ENCODE assay signal across 26 cellular contexts in the genomic region with DNA sequence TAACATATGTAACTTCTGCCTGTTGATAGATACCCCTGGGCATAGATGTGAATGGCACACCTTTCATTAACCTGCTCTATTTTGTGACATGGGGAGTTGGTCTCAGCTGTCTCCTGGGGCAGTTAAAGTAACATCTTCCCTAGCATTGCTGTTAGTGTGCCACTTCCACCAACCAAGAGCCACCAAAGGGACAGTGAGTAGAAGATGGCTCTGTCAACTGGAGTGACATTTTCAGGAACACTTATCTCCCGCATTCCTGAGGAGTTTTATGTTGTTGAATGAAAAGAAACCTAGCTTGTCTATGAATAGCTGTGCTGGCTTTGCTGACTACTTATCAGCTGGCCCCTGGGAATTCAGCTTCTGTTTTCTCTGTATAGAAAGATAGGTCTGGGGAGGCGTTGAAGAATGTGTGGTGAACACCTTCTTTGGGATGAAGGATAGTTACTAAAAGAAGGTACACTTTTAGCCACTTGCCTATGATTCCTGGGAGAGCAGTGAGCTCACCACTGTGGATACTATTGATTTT. TPM values are rescaled to one million over a fixed set of nuclear protein-coding genes. Genes with fewer than 3 reads are reported as not detected.
DNase-seq lines count a peak whose midpoint lies in the region; ATAC-seq, FAIRE-seq and TF ChIP-seq lines count a peak whose summit lies in the region.
"Had no signal": no experiment of that assay in that cellular context is flagged by ENCODE, and none has a peak within 500 bp of the region (broad histone marks: within the 10 kb centered on the region; RNA-seq: fewer than 3 reads in every experiment).

No MANE protein-coding gene starts in this region.

- BruUV-seq in GM12878 (replicated peaks; lab: Mats Ljungman, UMichigan) (no TSS peak), Calu3 (replicated peaks; lab: Mats Ljungman, UMichigan) (no TSS peak)

- 95% methylated on average over 2 of the region's 2 CpGs for WGBS in GM12878 (ENCODE audit: insufficient coverage, insufficient replicate concordance, low lambda C conversion rate, missing lambda C conversion rate)

- no peaks in the 10 kb centered on the region for H3K27me3 Mint-ChIP-seq in neural crest cell (ENCODE audit: low read depth)
- H3K27me3 Mint-ChIP-seq in Calu3 (ENCODE audit: unreplicated experiment) = no peaks in the 10 kb centered on the region
- H3K27me3 Mint-ChIP-seq: activated CD4-positive, alpha-beta T cell treated with anti-CD3 and anti-CD28 coated beads, Interleukin-2, amount 10 ng/mL, durations not matched to agents 24 days and 14 days had no signal

- TF ChIP-seq EP300 in GM12878 (IDR thresholded peaks at IDR 0.05; ENCODE audit: borderline replicate concordance in 1 of 2, control insufficient read depth in 1 of 2, low read depth in 2 of 2, low read length in 2 of 2) = no peak

- no peak for TF ChIP-seq RAD21 in GM12878 (IDR thresholded peaks at IDR 0.05; ENCODE audit: insufficient read depth, low read depth, low read length)

- H4K20me1 ChIP-seq in GM12878 (ENCODE audit: control insufficient read depth, insufficient read depth) = no peaks in the 10 kb centered on the region

- H3K9me3 Mint-ChIP-seq in neural crest cell (peaks cover 4% of the 10 kb centered on the region), Calu3 (ENCODE audit: low read depth, unreplicated experiment) (no peaks in the 10 kb centered on the region)

- DNase-seq in cardiac muscle cell (ENCODE audit: low read depth in 1 of 2, low spot score in 1 of 2) (peak; percentile 30 to 55), right atrium auricular region (ENCODE audit: low spot score) (no peak), GM12878 (ENCODE audit: low read depth, low spot score) (no peak), neural crest cell (ENCODE audit: low read depth, low spot score) (no peak), DMS79 (lab: John Stamatoyannopoulos, UW) (no peak), cerebellar cortex (ENCODE audit: low spot score) (no peak), Calu3 (no peak)
- DNase-seq: activated CD4-positive, alpha-beta T cell treated with anti-CD3 and anti-CD28 coated beads, Interleukin-2, amount 10 ng/mL, durations not matched to agents 24 days and 14 days; activated effector memory CD4-positive, alpha-beta T cell treated with anti-CD3 and anti-CD28 coated beads, Interleukin-2, amount 50 U/mL, for 16 hours; activated T-cell treated with anti-CD3 and anti-CD28 coated beads, Interleukin-2, amount 50 U/mL, for 1 hour; DMS53; GDM1; left lung; NCI-H1436; NCI-H2081 treated with DMSO at 0.1 percent for 48 hours; SK-N-SH; stimulated activated CD4-positive, alpha-beta T cell treated with anti-CD3 and anti-CD28 coated beads, Interleukin-15, amount 100 ng/mL, for 24 hours; stimulated activated naive CD4-positive, alpha-beta T cell treated with Interleukin-2 at 50 U/mL for 16 hours; T-helper 2 cell; uterus had no signal

- CTCF ChIA-PET in GM12878 (lab: Yijun Ruan, JAX) (interaction anchor here (0.6 to 4.0 kb wide), 13 partner anchors 8 to 276 kb away, joined by 3 to 35 read pairs (median 5); partner anchors contain the start of gene STARD3NL), Calu3 (lab: Charles Lee) (no interaction called here)

- H3K36me3 ChIP-seq in cardiac muscle cell (no peaks in the 10 kb centered on the region), right atrium auricular region (no peaks in the 10 kb centered on the region), GM12878 (ENCODE audit: control insufficient read depth in 2 of 2, insufficient read depth in 2 of 2, low read length in 1 of 2) (peaks cover 0 to 8% of the 10 kb centered on the region in 2 experiments; a peak in 2 of 4 replicates)
- H3K36me3 ChIP-seq: left lung, uterus had no signal

- H3K27ac ChIP-seq in cardiac muscle cell = peak overlapping the region; percentile 83
- H3K27ac ChIP-seq in right atrium auricular region = peak overlapping the region in 1 of 2 donors; percentile 13
- H3K27ac ChIP-seq in GM12878 (ENCODE audit: control insufficient read depth, insufficient read depth) = no peak overlapping the region
- H3K27ac ChIP-seq: A549, epithelial cell of prostate, left lung, uterus had no signal

- H3K79me2 ChIP-seq in GM12878 (ENCODE audit: control insufficient read depth, insufficient read depth, low read length) = peaks cover 97% of the 10 kb centered on the region

- ATAC-seq in GM12878 (no peak), GM19395 (IDR thresholded peaks at IDR 0.05; ENCODE audit: unreplicated experiment) (no peak)
- ATAC-seq: A549, left lung had no signal

- H3K9ac ChIP-seq in GM12878 (ENCODE audit: control insufficient read depth, insufficient read depth, low read length) = no peak overlapping the region
- H3K9ac ChIP-seq: SK-N-SH had no signal

- peak overlapping the region; percentile 61 for H3K4me2 ChIP-seq in GM12878 (ENCODE audit: control insufficient read depth, insufficient read depth)
- H3K4me2 ChIP-seq: SK-N-SH had no signal

- POLR2A ChIA-PET in GM12878 (lab: Charles Lee) = interaction anchor here (0.8 kb wide), 1 partner anchor 12 kb away, joined by 3 read pairs; no protein-coding TSS in a partner anchor

- H3K36me3 Mint-ChIP-seq in neural crest cell (ENCODE audit: low read depth) = peaks cover 14% of the 10 kb centered on the region
- H3K36me3 Mint-ChIP-seq in Calu3 (ENCODE audit: insufficient read depth, unreplicated experiment) = no peaks in the 10 kb centered on the region

- TF ChIP-seq POLR2A in GM12878 (IDR thresholded peaks at IDR 0.05; ENCODE audit: low read depth, low read length) = no peak

- peaks cover 34% of the 10 kb centered on the region for H3K4me1 ChIP-seq in cardiac muscle cell (ENCODE audit: low read depth)
- H3K4me1 ChIP-seq in right atrium auricular region = peaks cover 0 to 31% of the 10 kb centered on the region in 2 donors
- peaks cover 39% of the 10 kb centered on the region for H3K4me1 ChIP-seq in GM12878 (ENCODE audit: control insufficient read depth, insufficient read depth, low read length)

- no peak overlapping the region for H3K4me3 ChIP-seq in cardiac muscle cell
- H3K4me3 ChIP-seq in right atrium auricular region = no peak overlapping the region
- 0 out of 2 replicates have a peak overlapping the region, but pooled peaks have one; percentile 8 for H3K4me3 ChIP-seq in GM12878
- H3K4me3 ChIP-seq: A549, left lung, uterus had no signal

- H3K4me1 Mint-ChIP-seq in neural crest cell (peaks cover 51% of the 10 kb centered on the region), Calu3 (ENCODE audit: low read depth, unreplicated experiment) (peaks cover 26% of the 10 kb centered on the region)

- H3K27ac Mint-ChIP-seq in neural crest cell (ENCODE audit: unreplicated experiment) (peak overlapping the region; percentile 21), Calu3 (ENCODE audit: unreplicated experiment) (no peak overlapping the region)
- H3K27ac Mint-ChIP-seq: activated CD4-positive, alpha-beta T cell treated with anti-CD3 and anti-CD28 coated beads, Interleukin-2, amount 10 ng/mL, durations not matched to agents 24 days and 14 days; nephron had no signal

- no peak overlapping the region for H3K4me3 Mint-ChIP-seq in neural crest cell
- H3K4me3 Mint-ChIP-seq in Calu3 (ENCODE audit: low read depth, unreplicated experiment) = no peak overlapping the region
- H3K4me3 Mint-ChIP-seq: activated CD4-positive, alpha-beta T cell treated with anti-CD3 and anti-CD28 coated beads, Interleukin-2, amount 10 ng/mL, durations not matched to agents 24 days and 14 days; nephron had no signal

- no peaks in the 10 kb centered on the region for H3K27me3 ChIP-seq in cardiac muscle cell
- H3K27me3 ChIP-seq in right atrium auricular region = no peaks in the 10 kb centered on the region
- H3K27me3 ChIP-seq in GM12878 (replicated peaks in 1 of 2; ENCODE audit: control insufficient read depth in 2 of 2, insufficient read depth in 2 of 2, low read length in 1 of 2) = no peaks in the 10 kb centered on the region
- H3K27me3 ChIP-seq: left lung, uterus had no signal

- in situ Hi-C loops in GM12878 (cut with MboI) = no loop called here

- no peaks in the 10 kb centered on the region for H3K9me3 ChIP-seq in cardiac muscle cell (ENCODE audit: low read depth)
- H3K9me3 ChIP-seq in right atrium auricular region = no peaks in the 10 kb centered on the region
- H3K9me3 ChIP-seq in GM12878 (replicated peaks; ENCODE audit: control insufficient read depth, insufficient read depth, low read length) = no peaks in the 10 kb centered on the region; the same call in none of the 3 replicates
- H3K9me3 ChIP-seq: A549, left lung, SK-N-SH, uterus had no signal

- RAD21 ChIA-PET in GM12878 (lab: Charles Lee; ENCODE audit: unreplicated experiment) = interaction anchor here (1.5 to 2.5 kb wide), 2 partner anchors 21 to 30 kb away, joined by 3 to 9 read pairs; no protein-coding TSS in a partner anchor

- SMC1A ChIA-PET in GM12878 (lab: Charles Lee; ENCODE audit: uncharacterized antibody, unreplicated experiment) = interaction anchor here (0.8 to 3.5 kb wide), 9 partner anchors 8 to 37 kb away, joined by 3 to 16 read pairs (median 4); partner anchors contain the start of gene STARD3NL

- no peak overlapping the region for H2AFZ ChIP-seq in GM12878 (ENCODE audit: control insufficient read depth, low read depth, low read length)

- TF ChIP-seq CTCF in cardiac muscle cell (IDR thresholded peaks at IDR 0.05; ENCODE audit: low read depth, low read length) = no peak
- no peak for TF ChIP-seq CTCF in right atrium auricular region (IDR thresholded peaks at IDR 0.05)
- no peak for TF ChIP-seq CTCF in GM12878 (IDR thresholded peaks at IDR 0.05 in 2 of 3, conservative IDR thresholded peaks at IDR 0.05 in 1 of 3; ENCODE audit: control insufficient read depth in 2 of 3, extremely low read depth in 1 of 3, insufficient read depth in 1 of 3, low read depth in 3 of 3, low read length in 3 of 3)
- TF ChIP-seq CTCF in neural crest cell (conservative IDR thresholded peaks at IDR 0.05) = no peak
- TF ChIP-seq CTCF in Calu3 (IDR thresholded peaks at IDR 0.05; ENCODE audit: unreplicated experiment) = no peak

- intact Hi-C loops in GM12878 (cut with micrococcal nuclease; ENCODE audit: unreplicated experiment) (no loop called here), Calu3 (cut with micrococcal nuclease; ENCODE audit: unreplicated experiment) (no loop called here)

- no peak for FAIRE-seq in GM12878 (lab: Jason Lieb, UNC)
- FAIRE-seq: A549, HTR-8/SVneo, islet of Langerhans had no signal

RNA-seq across cellular contexts. Expression of gene STARD3NL, which starts 7.4 kb away (rescaled TPM):
- total RNA-seq in cardiac muscle cell (55.4 and 72.2 TPM in 2 replicates), right atrium auricular region (10 to 100 TPM; 36.3 to 41.9 TPM), GM12878 (2014; rRNA removed) (85.0 and 103 TPM in 2 replicates), GM12878 (2014; rRNA removed; fragmentation: Illumina TruSeq; extraction: Trizol) (75.2 and 80.4 TPM in 2 replicates), GM12878 (2021) (62.9 and 66.1 TPM in 2 replicates), neural crest cell (61.5 and 62.4 TPM in 2 replicates), Calu3 (2022) (60.7 and 66.4 TPM in 2 replicates)
- polyA plus RNA-seq in cardiac muscle cell (95.3 and 111 TPM in 2 replicates), GM12878 (2011; rRNA removed) (133 and 173 TPM in 2 replicates), GM12878 (2014; fragmentation: Illumina TruSeq; extraction: Trizol) (80.1 and 91.5 TPM in 2 replicates), GM12878 (2014; fragmentation: Nextera tagmentation; extraction: Ambion mirVana) (100 to 1,000 TPM in 1 of 2 experiments, 10 to 100 TPM in 1; 76.4 to 101 TPM), GM12878 (2014; rRNA removed) (71.3 and 86.3 TPM in 2 replicates), GM12878 (2016; fragmentation: Nextera tagmentation; extraction: Ambion mirVana) (100 to 1,000 TPM; 120 to 128 TPM)
- 81.2 and 83.7 TPM in 2 replicates for total RNA-seq in GM12878 (2013; cell fraction: nucleolus; rRNA removed)
- 27.6 TPM for polyA plus RNA-seq in GM12878 (2011; ENCODE audit: low read depth)
- polyA plus RNA-seq in GM12878 (2011; cell fraction: cytosol; rRNA removed) = 61.8 and 66.8 TPM in 2 replicates
- 44.3 and 53.4 TPM in 2 replicates for polyA plus RNA-seq in GM12878 (2011; cell fraction: nucleus; rRNA removed)
- 35.5 and 48.1 TPM in 2 replicates for polyA plus RNA-seq in GM12878 (2012)
- 50.3 and 64.1 TPM in 2 replicates for polyA minus RNA-seq in GM12878 (2011; rRNA and poly(A)+ RNA removed)
- 14.7 and 17.2 TPM in 2 replicates for polyA minus RNA-seq in GM12878 (2011; cell fraction: cytosol; rRNA and poly(A)+ RNA removed)
- 31.4 and 42.0 TPM in 2 replicates for polyA minus RNA-seq in GM12878 (2011; cell fraction: nucleus; rRNA and poly(A)+ RNA removed)

Comparison
In these comparisons a context has a peak if more than half of its experiments do, and no peak if none do; other contexts are left out.
1. DNase-seq: peak in cardiac muscle cell (2 of 2); none in right atrium auricular region (single experiment), GM12878 (single experiment), neural crest cell (single experiment), DMS79 (single experiment), cerebellar cortex (single experiment) and Calu3 (single experiment).